14 cellular contexts compared by ENCODE assay signal in genomic region chr3:9149566-9149965, GRCh38.
"Had no signal": no experiment of that assay in that cellular context is flagged by ENCODE, and none has a peak within 500 bp of the region (broad histone marks: within the 10 kb centered on the region; RNA-seq: fewer than 3 reads in every experiment).

No MANE protein-coding gene starts in this region.

- H3K4me1 Mint-ChIP-seq: activated CD4-positive, alpha-beta T cell treated with anti-CD3 and anti-CD28 coated beads, Interleukin-2, amount 10 ng/mL, durations not matched to agents 24 days and 14 days had no signal

- H3K4me1 ChIP-seq: adrenal gland, left lung, thyroid gland had no signal

- H3K9me3 ChIP-seq: adrenal gland, thyroid gland had no signal

- H3K27me3 Mint-ChIP-seq: dendritic cell treated with granulocyte-macrophage colony-stimulating factor and Interleukin-4, amounts not matched to agents 40 ng/mL and 50 ng/mL, for 4 days had no signal

- H3K4me3 ChIP-seq: adrenal gland, esophagus squamous epithelium, left lung, skin epidermis, thyroid gland had no signal

- ATAC-seq: left lung had no signal

- H3K4me3 Mint-ChIP-seq: activated CD4-positive, alpha-beta T cell treated with anti-CD3 and anti-CD28 coated beads, Interleukin-2, amount 10 ng/mL, durations not matched to agents 24 days and 14 days; activated naive CD4-positive, alpha-beta T cell treated with anti-CD3 and anti-CD28 coated beads for 36 hours; dendritic cell treated with granulocyte-macrophage colony-stimulating factor and Interleukin-4, amounts not matched to agents 40 ng/mL and 50 ng/mL, for 4 days had no signal

- H3K36me3 ChIP-seq: adrenal gland, esophagus squamous epithelium, left lung, thyroid gland had no signal

- DNase-seq: activated CD4-positive, alpha-beta T cell treated with anti-CD3 and anti-CD28 coated beads, Interleukin-2, amount 10 ng/mL, durations not matched to agents 24 days and 14 days; activated CD8-positive, alpha-beta memory T cell treated with anti-CD3 and anti-CD28 coated beads for 24 hours; activated naive CD4-positive, alpha-beta T cell treated with anti-CD3 and anti-CD28 coated beads for 36 hours; adrenal gland; cerebellar nuclear complex; esophagus squamous epithelium; foreskin fibroblast; left lung; mesendoderm; stimulated activated CD4-positive, alpha-beta T cell treated with anti-CD3 and anti-CD28 coated beads, Interleukin-4, amount 100 ng/mL, for 4 hours; T-helper 9 cell; thyroid gland had no signal

- H3K27me3 ChIP-seq: adrenal gland, esophagus squamous epithelium, left lung, thyroid gland had no signal

- H3K27ac Mint-ChIP-seq: activated CD4-positive, alpha-beta T cell treated with anti-CD3 and anti-CD28 coated beads, Interleukin-2, amount 10 ng/mL, durations not matched to agents 24 days and 14 days; activated naive CD4-positive, alpha-beta T cell treated with anti-CD3 and anti-CD28 coated beads for 36 hours; dendritic cell treated with granulocyte-macrophage colony-stimulating factor and Interleukin-4, amounts not matched to agents 40 ng/mL and 50 ng/mL, for 4 days had no signal

- H3K27ac ChIP-seq: adrenal gland, left lung, skin epidermis, thyroid gland had no signal
